ENCODE assay signal across 15 cellular contexts in genomic region chr15:64667736-64668161, GRCh38.
DNase-seq lines count a peak whose midpoint lies in the region; ATAC-seq and TF ChIP-seq lines count a peak whose summit lies in the region.
"Had no signal": no experiment of that assay in that cellular context is flagged by ENCODE, and none has a peak within 500 bp of the region (broad histone marks: within the 10 kb centered on the region; RNA-seq: fewer than 3 reads in every experiment).

No MANE protein-coding gene starts in this region.

- H3K27ac ChIP-seq in sigmoid colon = peak overlapping the region in 1 of 4 donors; percentile 27
- H3K27ac ChIP-seq: heart right ventricle, testis had no signal

- WGBS in sigmoid colon, 2 donors = 23 to 57% methylated on average over 1 of the region's 1 CpG

- no peak for TF ChIP-seq POLR2A in sigmoid colon (IDR thresholded peaks at IDR 0.05)

- TF ChIP-seq CTCF in fibroblast of pulmonary artery (IDR thresholded peaks at IDR 0.05; ENCODE audit: low read length, missing control alignments) (no peak), sigmoid colon (IDR thresholded peaks at IDR 0.05) (no peak)

- no peaks in the 10 kb centered on the region for H3K27me3 ChIP-seq in sigmoid colon
- H3K27me3 ChIP-seq: heart right ventricle, testis had no signal

- H3K4me1 ChIP-seq in sigmoid colon = peaks cover 0 to 23% (median 9%) of the 10 kb centered on the region in 4 donors

- H3K9me3 ChIP-seq in sigmoid colon = no peaks in the 10 kb centered on the region
- H3K9me3 ChIP-seq: heart right ventricle, testis had no signal

- TF ChIP-seq EP300 in sigmoid colon (IDR thresholded peaks at IDR 0.05) = no peak

- intact Hi-C loops in sigmoid colon (cut with DNase I) = no loop called here

- H3K27me3 Mint-ChIP-seq in activated T-cell treated with anti-CD3 and anti-CD28 coated beads, Interleukin-2, amount 50 U/mL, for 24 hours = no peaks in the 10 kb centered on the region
- H3K27me3 Mint-ChIP-seq in stimulated activated naive B cell treated with anti-CD40 and anti-IgM and Interleukin-4, amounts not matched to agents 10 μg/mL and 1 μg/mL and 100 μg/mL, for 72 hours = no peaks in the 10 kb centered on the region

- H3K36me3 ChIP-seq in sigmoid colon = no peaks in the 10 kb centered on the region

- H3K9me3 Mint-ChIP-seq in activated T-cell treated with anti-CD3 and anti-CD28 coated beads, Interleukin-2, amount 50 U/mL, for 24 hours = no peaks in the 10 kb centered on the region
- no peaks in the 10 kb centered on the region for H3K9me3 Mint-ChIP-seq in stimulated activated naive B cell treated with anti-CD40 and anti-IgM and Interleukin-4, amounts not matched to agents 10 μg/mL and 1 μg/mL and 100 μg/mL, for 72 hours

- H3K36me3 Mint-ChIP-seq in activated T-cell treated with anti-CD3 and anti-CD28 coated beads, Interleukin-2, amount 50 U/mL, for 24 hours (ENCODE audit: low read depth) = peaks cover 16% of the 10 kb centered on the region
- H3K36me3 Mint-ChIP-seq in stimulated activated naive B cell treated with anti-CD40 and anti-IgM and Interleukin-4, amounts not matched to agents 10 μg/mL and 1 μg/mL and 100 μg/mL, for 72 hours = peaks cover 11 to 16% of the 10 kb centered on the region in 2 donors

- H3K4me3 ChIP-seq in fibroblast of pulmonary artery (replicated peaks; ENCODE audit: low read depth, low read length) (no peak overlapping the region), sigmoid colon (no peak overlapping the region)
- H3K4me3 ChIP-seq: heart right ventricle, lung, testis had no signal

- peaks cover 11% of the 10 kb centered on the region for H3K4me1 Mint-ChIP-seq in activated T-cell treated with anti-CD3 and anti-CD28 coated beads, Interleukin-2, amount 50 U/mL, for 24 hours (ENCODE audit: low read depth)
- H3K4me1 Mint-ChIP-seq in stimulated activated naive B cell treated with anti-CD40 and anti-IgM and Interleukin-4, amounts not matched to agents 10 μg/mL and 1 μg/mL and 100 μg/mL, for 72 hours = no peaks in the 10 kb centered on the region

- no peak overlapping the region for H3K4me3 Mint-ChIP-seq in activated T-cell treated with anti-CD3 and anti-CD28 coated beads, Interleukin-2, amount 50 U/mL, for 24 hours
- no peak overlapping the region for H3K4me3 Mint-ChIP-seq in stimulated activated naive B cell treated with anti-CD40 and anti-IgM and Interleukin-4, amounts not matched to agents 10 μg/mL and 1 μg/mL and 100 μg/mL, for 72 hours

- DNase-seq in activated T-cell treated with anti-CD3 and anti-CD28 coated beads, Interleukin-2, amount 50 U/mL, for 24 hours = no peak
- no peak for DNase-seq in activated T-cell treated with anti-CD3 and anti-CD28 coated beads, Interleukin-2, amount 50 U/mL, for 1 hour
- DNase-seq in fibroblast of pulmonary artery (ENCODE audit: low read depth) = peak; percentile 33
- no peak for DNase-seq in stimulated activated naive B cell treated with anti-CD40 and anti-IgM and Interleukin-4, amounts not matched to agents 10 μg/mL and 1 μg/mL and 100 μg/mL, for 72 hours
- DNase-seq in SHP77 (lab: John Stamatoyannopoulos, UW) = no peak
- no peak for DNase-seq in sigmoid colon
- DNase-seq: 8988T; activated CD4-positive, alpha-beta T cell treated with anti-CD3 and anti-CD28 coated beads for 4 hours; activated gamma-delta T cell treated with Interleukin-2 at 50 U/mL for 16 hours; heart right ventricle; NCI-H1417 treated with DMSO at 0.1 percent for 48 hours; testis had no signal

- peak overlapping the region; percentile 31 for H3K27ac Mint-ChIP-seq in activated T-cell treated with anti-CD3 and anti-CD28 coated beads, Interleukin-2, amount 50 U/mL, for 24 hours
- H3K27ac Mint-ChIP-seq in stimulated activated naive B cell treated with anti-CD40 and anti-IgM and Interleukin-4, amounts not matched to agents 10 μg/mL and 1 μg/mL and 100 μg/mL, for 72 hours = peak overlapping the region; percentile 37

- ATAC-seq in SK-N-SH treated with all-trans-retinoic acid at 6 μM for 48 hours = peak; percentile 62
- ATAC-seq in stimulated activated naive B cell treated with anti-CD40 and anti-IgM and Interleukin-4, amounts not matched to agents 10 μg/mL and 1 μg/mL and 100 μg/mL, for 72 hours (replicated peaks) = no peak
- no peak for ATAC-seq in GM21737 (IDR thresholded peaks at IDR 0.05; ENCODE audit: unreplicated experiment)
- ATAC-seq: heart right ventricle had no signal

TF ChIP-seq in SK-N-SH treated with all-trans-retinoic acid at 6 μM for 48 hours, 23 proteins besides CTCF, POLR2A, EP300 and RAD21:
- TF ChIP-seq POU6F1 (CRISPR knock-in tag; IDR thresholded peaks at IDR 0.05; ENCODE audit: borderline replicate concordance, low read depth) (no peak), CSDC2 (CRISPR knock-in tag; IDR thresholded peaks at IDR 0.05) (no peak), CSRNP3 (CRISPR knock-in tag; IDR thresholded peaks at IDR 0.05) (no peak), TCF4 (CRISPR knock-in tag; IDR thresholded peaks at IDR 0.05; ENCODE audit: borderline replicate concordance) (no peak), ZFP3 (CRISPR knock-in tag; IDR thresholded peaks at IDR 0.05) (no peak), GLIS3 (CRISPR knock-in tag; IDR thresholded peaks at IDR 0.05) (no peak), TSHZ2 (CRISPR knock-in tag; IDR thresholded peaks at IDR 0.05) (no peak), SNAI2 (CRISPR knock-in tag; IDR thresholded peaks at IDR 0.05) (no peak), ARNTL (CRISPR knock-in tag; IDR thresholded peaks at IDR 0.05; ENCODE audit: borderline replicate concordance, low read depth) (no peak), PPARA (CRISPR knock-in tag; IDR thresholded peaks at IDR 0.05; ENCODE audit: borderline replicate concordance) (no peak), CREB5 (CRISPR knock-in tag; IDR thresholded peaks at IDR 0.05; ENCODE audit: low read depth) (no peak), ZC3H10 (CRISPR knock-in tag; IDR thresholded peaks at IDR 0.05) (no peak), OSR1 (CRISPR knock-in tag; IDR thresholded peaks at IDR 0.05) (no peak), ZNF70 (CRISPR knock-in tag; IDR thresholded peaks at IDR 0.05) (no peak), TOX (CRISPR knock-in tag; IDR thresholded peaks at IDR 0.05; ENCODE audit: borderline replicate concordance) (no peak), RARB (CRISPR knock-in tag; IDR thresholded peaks at IDR 0.05) (no peak)
